ENCODE assay signal across 1 cellular context in the genomic region with DNA sequence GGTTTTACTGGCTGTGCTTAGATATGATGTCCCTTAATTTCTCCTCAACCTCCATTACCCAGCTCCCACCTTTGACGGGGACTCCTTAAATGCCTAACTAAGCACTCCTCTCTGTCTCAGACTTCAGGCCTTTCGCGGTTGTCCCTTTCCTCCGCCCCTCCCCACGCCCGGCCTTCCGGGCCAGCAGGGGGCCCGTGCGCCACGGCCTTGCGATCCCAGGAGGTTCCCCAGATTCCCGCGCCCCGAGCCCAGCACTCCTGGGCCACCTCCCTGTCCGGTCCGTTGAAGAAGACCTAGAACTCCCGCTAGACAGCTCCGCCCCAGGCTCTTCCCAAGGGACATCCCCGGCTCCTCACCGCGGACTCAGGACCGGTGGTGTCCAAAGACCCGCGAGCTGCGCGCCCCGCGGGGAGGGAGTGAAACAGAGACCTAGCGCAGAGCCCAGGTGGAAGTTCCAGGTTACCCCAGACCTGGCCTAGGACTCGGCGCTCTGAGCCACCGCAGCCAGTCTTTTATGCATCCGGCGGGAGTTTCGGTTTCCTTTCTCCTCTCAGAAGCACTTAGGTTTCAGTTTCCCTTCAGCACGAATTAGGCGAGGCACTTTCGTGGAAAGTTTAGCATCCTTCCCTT.
TF ChIP-seq lines count a peak whose summit lies in the region.

A gene with protein sequence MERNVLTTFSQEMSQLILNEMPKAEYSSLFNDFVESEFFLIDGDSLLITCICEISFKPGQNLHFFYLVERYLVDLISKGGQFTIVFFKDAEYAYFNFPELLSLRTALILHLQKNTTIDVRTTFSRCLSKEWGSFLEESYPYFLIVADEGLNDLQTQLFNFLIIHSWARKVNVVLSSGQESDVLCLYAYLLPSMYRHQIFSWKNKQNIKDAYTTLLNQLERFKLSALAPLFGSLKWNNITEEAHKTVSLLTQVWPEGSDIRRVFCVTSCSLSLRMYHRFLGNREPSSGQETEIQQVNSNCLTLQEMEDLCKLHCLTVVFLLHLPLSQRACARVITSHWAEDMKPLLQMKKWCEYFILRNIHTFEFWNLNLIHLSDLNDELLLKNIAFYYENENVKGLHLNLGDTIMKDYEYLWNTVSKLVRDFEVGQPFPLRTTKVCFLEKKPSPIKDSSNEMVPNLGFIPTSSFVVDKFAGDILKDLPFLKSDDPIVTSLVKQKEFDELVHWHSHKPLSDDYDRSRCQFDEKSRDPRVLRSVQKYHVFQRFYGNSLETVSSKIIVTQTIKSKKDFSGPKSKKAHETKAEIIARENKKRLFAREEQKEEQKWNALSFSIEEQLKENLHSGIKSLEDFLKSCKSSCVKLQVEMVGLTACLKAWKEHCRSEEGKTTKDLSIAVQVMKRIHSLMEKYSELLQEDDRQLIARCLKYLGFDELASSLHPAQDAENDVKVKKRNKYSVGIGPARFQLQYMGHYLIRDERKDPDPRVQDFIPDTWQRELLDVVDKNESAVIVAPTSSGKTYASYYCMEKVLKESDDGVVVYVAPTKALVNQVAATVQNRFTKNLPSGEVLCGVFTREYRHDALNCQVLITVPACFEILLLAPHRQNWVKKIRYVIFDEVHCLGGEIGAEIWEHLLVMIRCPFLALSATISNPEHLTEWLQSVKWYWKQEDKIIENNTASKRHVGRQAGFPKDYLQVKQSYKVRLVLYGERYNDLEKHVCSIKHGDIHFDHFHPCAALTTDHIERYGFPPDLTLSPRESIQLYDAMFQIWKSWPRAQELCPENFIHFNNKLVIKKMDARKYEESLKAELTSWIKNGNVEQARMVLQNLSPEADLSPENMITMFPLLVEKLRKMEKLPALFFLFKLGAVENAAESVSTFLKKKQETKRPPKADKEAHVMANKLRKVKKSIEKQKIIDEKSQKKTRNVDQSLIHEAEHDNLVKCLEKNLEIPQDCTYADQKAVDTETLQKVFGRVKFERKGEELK (N-terminal part only) (minus strand): TSS at position 487 of the 630 bp plus-strand sequence. CDS start 7,493 bp downstream, outside the sequence.

TF ChIP-seq in H1, 55 proteins besides CTCF, POLR2A, EP300 and RAD21 (continued from another document):
- TF ChIP-seq, protein P1, sequence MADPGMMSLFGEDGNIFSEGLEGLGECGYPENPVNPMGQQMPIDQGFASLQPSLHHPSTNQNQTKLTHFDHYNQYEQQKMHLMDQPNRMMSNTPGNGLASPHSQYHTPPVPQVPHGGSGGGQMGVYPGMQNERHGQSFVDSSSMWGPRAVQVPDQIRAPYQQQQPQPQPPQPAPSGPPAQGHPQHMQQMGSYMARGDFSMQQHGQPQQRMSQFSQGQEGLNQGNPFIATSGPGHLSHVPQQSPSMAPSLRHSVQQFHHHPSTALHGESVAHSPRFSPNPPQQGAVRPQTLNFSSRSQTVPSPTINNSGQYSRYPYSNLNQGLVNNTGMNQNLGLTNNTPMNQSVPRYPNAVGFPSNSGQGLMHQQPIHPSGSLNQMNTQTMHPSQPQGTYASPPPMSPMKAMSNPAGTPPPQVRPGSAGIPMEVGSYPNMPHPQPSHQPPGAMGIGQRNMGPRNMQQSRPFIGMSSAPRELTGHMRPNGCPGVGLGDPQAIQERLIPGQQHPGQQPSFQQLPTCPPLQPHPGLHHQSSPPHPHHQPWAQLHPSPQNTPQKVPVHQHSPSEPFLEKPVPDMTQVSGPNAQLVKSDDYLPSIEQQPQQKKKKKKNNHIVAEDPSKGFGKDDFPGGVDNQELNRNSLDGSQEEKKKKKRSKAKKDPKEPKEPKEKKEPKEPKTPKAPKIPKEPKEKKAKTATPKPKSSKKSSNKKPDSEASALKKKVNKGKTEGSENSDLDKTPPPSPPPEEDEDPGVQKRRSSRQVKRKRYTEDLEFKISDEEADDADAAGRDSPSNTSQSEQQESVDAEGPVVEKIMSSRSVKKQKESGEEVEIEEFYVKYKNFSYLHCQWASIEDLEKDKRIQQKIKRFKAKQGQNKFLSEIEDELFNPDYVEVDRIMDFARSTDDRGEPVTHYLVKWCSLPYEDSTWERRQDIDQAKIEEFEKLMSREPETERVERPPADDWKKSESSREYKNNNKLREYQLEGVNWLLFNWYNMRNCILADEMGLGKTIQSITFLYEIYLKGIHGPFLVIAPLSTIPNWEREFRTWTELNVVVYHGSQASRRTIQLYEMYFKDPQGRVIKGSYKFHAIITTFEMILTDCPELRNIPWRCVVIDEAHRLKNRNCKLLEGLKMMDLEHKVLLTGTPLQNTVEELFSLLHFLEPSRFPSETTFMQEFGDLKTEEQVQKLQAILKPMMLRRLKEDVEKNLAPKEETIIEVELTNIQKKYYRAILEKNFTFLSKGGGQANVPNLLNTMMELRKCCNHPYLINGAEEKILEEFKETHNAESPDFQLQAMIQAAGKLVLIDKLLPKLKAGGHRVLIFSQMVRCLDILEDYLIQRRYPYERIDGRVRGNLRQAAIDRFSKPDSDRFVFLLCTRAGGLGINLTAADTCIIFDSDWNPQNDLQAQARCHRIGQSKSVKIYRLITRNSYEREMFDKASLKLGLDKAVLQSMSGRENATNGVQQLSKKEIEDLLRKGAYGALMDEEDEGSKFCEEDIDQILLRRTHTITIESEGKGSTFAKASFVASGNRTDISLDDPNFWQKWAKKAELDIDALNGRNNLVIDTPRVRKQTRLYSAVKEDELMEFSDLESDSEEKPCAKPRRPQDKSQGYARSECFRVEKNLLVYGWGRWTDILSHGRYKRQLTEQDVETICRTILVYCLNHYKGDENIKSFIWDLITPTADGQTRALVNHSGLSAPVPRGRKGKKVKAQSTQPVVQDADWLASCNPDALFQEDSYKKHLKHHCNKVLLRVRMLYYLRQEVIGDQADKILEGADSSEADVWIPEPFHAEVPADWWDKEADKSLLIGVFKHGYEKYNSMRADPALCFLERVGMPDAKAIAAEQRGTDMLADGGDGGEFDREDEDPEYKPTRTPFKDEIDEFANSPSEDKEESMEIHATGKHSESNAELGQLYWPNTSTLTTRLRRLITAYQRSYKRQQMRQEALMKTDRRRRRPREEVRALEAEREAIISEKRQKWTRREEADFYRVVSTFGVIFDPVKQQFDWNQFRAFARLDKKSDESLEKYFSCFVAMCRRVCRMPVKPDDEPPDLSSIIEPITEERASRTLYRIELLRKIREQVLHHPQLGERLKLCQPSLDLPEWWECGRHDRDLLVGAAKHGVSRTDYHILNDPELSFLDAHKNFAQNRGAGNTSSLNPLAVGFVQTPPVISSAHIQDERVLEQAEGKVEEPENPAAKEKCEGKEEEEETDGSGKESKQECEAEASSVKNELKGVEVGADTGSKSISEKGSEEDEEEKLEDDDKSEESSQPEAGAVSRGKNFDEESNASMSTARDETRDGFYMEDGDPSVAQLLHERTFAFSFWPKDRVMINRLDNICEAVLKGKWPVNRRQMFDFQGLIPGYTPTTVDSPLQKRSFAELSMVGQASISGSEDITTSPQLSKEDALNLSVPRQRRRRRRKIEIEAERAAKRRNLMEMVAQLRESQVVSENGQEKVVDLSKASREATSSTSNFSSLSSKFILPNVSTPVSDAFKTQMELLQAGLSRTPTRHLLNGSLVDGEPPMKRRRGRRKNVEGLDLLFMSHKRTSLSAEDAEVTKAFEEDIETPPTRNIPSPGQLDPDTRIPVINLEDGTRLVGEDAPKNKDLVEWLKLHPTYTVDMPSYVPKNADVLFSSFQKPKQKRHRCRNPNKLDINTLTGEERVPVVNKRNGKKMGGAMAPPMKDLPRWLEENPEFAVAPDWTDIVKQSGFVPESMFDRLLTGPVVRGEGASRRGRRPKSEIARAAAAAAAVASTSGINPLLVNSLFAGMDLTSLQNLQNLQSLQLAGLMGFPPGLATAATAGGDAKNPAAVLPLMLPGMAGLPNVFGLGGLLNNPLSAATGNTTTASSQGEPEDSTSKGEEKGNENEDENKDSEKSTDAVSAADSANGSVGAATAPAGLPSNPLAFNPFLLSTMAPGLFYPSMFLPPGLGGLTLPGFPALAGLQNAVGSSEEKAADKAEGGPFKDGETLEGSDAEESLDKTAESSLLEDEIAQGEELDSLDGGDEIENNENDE (IDR thresholded peaks at IDR 0.05; ENCODE audit: insufficient replicate concordance, low read length), result no peak
- no peak for TF ChIP-seq TCF12 (IDR thresholded peaks at IDR 0.05; ENCODE audit: low read depth, low read length)
